Comparison of ENCODE assay signal across 10 cellular contexts in genomic region chr11:112734207-112734606, GRCh38.
DNase-seq lines count a peak whose midpoint lies in the region; ATAC-seq and TF ChIP-seq lines count a peak whose summit lies in the region.
"Had no signal": no experiment of that assay in that cellular context is flagged by ENCODE, and none has a peak within 500 bp of the region (broad histone marks: within the 10 kb centered on the region; RNA-seq: fewer than 3 reads in every experiment).

No MANE protein-coding gene starts in this region.

- peaks cover 16% of the 10 kb centered on the region for H3K27me3 Mint-ChIP-seq in endodermal cell (ENCODE audit: insufficient read depth)
- H3K27me3 Mint-ChIP-seq in activated T-helper 1 cell treated with anti-CD3 and anti-CD28 coated beads, Interleukin-12 subunit alpha, Interleukin-12 subunit beta, Interleukin-2, Interleukin-4 antibody, amounts not matched to agents 30 ng/mL and 10 ng/mL and 1 ng/mL, durations not matched to agents 14 hours and 24 hours and 36 hours (ENCODE audit: insufficient read depth): no peaks in the 10 kb centered on the region

- no peak overlapping the region for H3K9ac ChIP-seq in GM23248
- H3K9ac ChIP-seq in NT2/D1 (ENCODE audit: insufficient read length, low read depth): no peak overlapping the region
- H3K9ac ChIP-seq in endodermal cell (ENCODE audit: extremely low read depth, low read length, poor library complexity, severe bottlenecking): no peak overlapping the region

- H3K4me1 ChIP-seq in GM23248 (ENCODE audit: insufficient read depth) (no peaks in the 10 kb centered on the region), NT2/D1 (ENCODE audit: insufficient read depth, insufficient read length) (no peaks in the 10 kb centered on the region), endodermal cell (ENCODE audit: control insufficient read depth, insufficient read depth, low read length) (no peaks in the 10 kb centered on the region)

- no peak overlapping the region for H3K4me2 ChIP-seq in GM23248 (ENCODE audit: unreplicated experiment)

- TF ChIP-seq CTCF in endodermal cell (conservative IDR thresholded peaks at IDR 0.05): no peak

- H3K9me2 ChIP-seq in GM23248 (ENCODE audit: insufficient read depth): no peaks in the 10 kb centered on the region

- no peaks in the 10 kb centered on the region for H3F3A ChIP-seq in GM23248 (ENCODE audit: insufficient read depth)

- in situ Hi-C loops in GM23248 (cut with MboI): no loop called here

- H3K79me2 ChIP-seq in GM23248 (ENCODE audit: insufficient read depth): no peaks in the 10 kb centered on the region

- no peak overlapping the region for H2AFZ ChIP-seq in GM23248

- H3K9me3 ChIP-seq in GM23248 (ENCODE audit: low read depth): no peaks in the 10 kb centered on the region
- no peaks in the 10 kb centered on the region for H3K9me3 ChIP-seq in NT2/D1 (ENCODE audit: insufficient read depth, low read length)
- H3K9me3 ChIP-seq in endodermal cell (ENCODE audit: control insufficient read depth, low read length): no peaks in the 10 kb centered on the region

- ATAC-seq in HG03439 (IDR thresholded peaks at IDR 0.05; ENCODE audit: unreplicated experiment): no peak
- ATAC-seq: effector memory CD8-positive, alpha-beta T cell had no signal

- peak; percentile 55 for DNase-seq in GM23248
- peak; percentile 8 for DNase-seq in NT2/D1 (ENCODE audit: low read depth, low spot score)
- DNase-seq in endodermal cell: peak; percentile 92
- DNase-seq in myocyte (ENCODE audit: low read depth): peak; percentile 84
- no peak for DNase-seq in activated gamma-delta T cell (lab: John Stamatoyannopoulos, UW)
- no peak for DNase-seq in activated T-helper 1 cell treated with anti-CD3 and anti-CD28 coated beads, Interleukin-12 subunit alpha, Interleukin-12 subunit beta, Interleukin-2, Interleukin-4 antibody, amounts not matched to agents 30 ng/mL and 10 ng/mL and 1 ng/mL, durations not matched to agents 14 hours and 24 hours and 36 hours (ENCODE audit: low spot score)
- no peak for DNase-seq in NCI-H2029 treated with DMSO at 0.1 percent for 48 hours (lab: John Stamatoyannopoulos, UW)
- DNase-seq: effector memory CD8-positive, alpha-beta T cell; stimulated activated CD4-positive, alpha-beta T cell treated with anti-CD3 and anti-CD28 coated beads, Interleukin-4, amount 100 ng/mL, for 1 hour had no signal

- H3K4me3 ChIP-seq in GM23248 (no peak overlapping the region), NT2/D1 (ENCODE audit: insufficient read length, low read depth) (no peak overlapping the region), endodermal cell (ENCODE audit: low read length) (no peak overlapping the region)

- no peak overlapping the region for H3K27ac Mint-ChIP-seq in endodermal cell
- H3K27ac Mint-ChIP-seq in activated T-helper 1 cell treated with anti-CD3 and anti-CD28 coated beads, Interleukin-12 subunit alpha, Interleukin-12 subunit beta, Interleukin-2, Interleukin-4 antibody, amounts not matched to agents 30 ng/mL and 10 ng/mL and 1 ng/mL, durations not matched to agents 14 hours and 24 hours and 36 hours: no peak overlapping the region
- H3K27ac Mint-ChIP-seq: effector memory CD8-positive, alpha-beta T cell had no signal

- H3K4me3 Mint-ChIP-seq in endodermal cell: no peak overlapping the region
- H3K4me3 Mint-ChIP-seq in activated T-helper 1 cell treated with anti-CD3 and anti-CD28 coated beads, Interleukin-12 subunit alpha, Interleukin-12 subunit beta, Interleukin-2, Interleukin-4 antibody, amounts not matched to agents 30 ng/mL and 10 ng/mL and 1 ng/mL, durations not matched to agents 14 hours and 24 hours and 36 hours: no peak overlapping the region
- H3K4me3 Mint-ChIP-seq: effector memory CD8-positive, alpha-beta T cell had no signal

- H3K27me3 ChIP-seq in GM23248 (replicated peaks; ENCODE audit: insufficient read depth) (no peaks in the 10 kb centered on the region), NT2/D1 (ENCODE audit: insufficient read depth, insufficient read length) (no peaks in the 10 kb centered on the region), endodermal cell (ENCODE audit: control insufficient read depth, insufficient read depth, low read length, poor library complexity, severe bottlenecking) (no peaks in the 10 kb centered on the region)

- WGBS in GM23248 (ENCODE audit: low coverage in 1 of 2, low lambda C conversion rate in 2 of 2, missing lambda C conversion rate in 2 of 2), 2 experiments: 3 to 6% methylated on average over 3 of the region's 3 CpGs
- WGBS in endodermal cell (ENCODE audit: insufficient coverage in 1 of 2, insufficient read length in 1 of 2), 2 experiments: 17 to 32% methylated on average over 3 of the region's 3 CpGs

- no peaks in the 10 kb centered on the region for H3K4me1 Mint-ChIP-seq in endodermal cell
- H3K4me1 Mint-ChIP-seq in activated T-helper 1 cell treated with anti-CD3 and anti-CD28 coated beads, Interleukin-12 subunit alpha, Interleukin-12 subunit beta, Interleukin-2, Interleukin-4 antibody, amounts not matched to agents 30 ng/mL and 10 ng/mL and 1 ng/mL, durations not matched to agents 14 hours and 24 hours and 36 hours (ENCODE audit: low read depth): no peaks in the 10 kb centered on the region

- no peaks in the 10 kb centered on the region for H4K20me1 ChIP-seq in GM23248 (ENCODE audit: insufficient read depth)

- H3K36me3 ChIP-seq in GM23248 (ENCODE audit: low read depth) (no peaks in the 10 kb centered on the region), NT2/D1 (ENCODE audit: insufficient read depth, insufficient read length, low read length) (no peaks in the 10 kb centered on the region), endodermal cell (ENCODE audit: control insufficient read depth, insufficient read depth, low read length) (no peaks in the 10 kb centered on the region)

- no peaks in the 10 kb centered on the region for H3K36me3 Mint-ChIP-seq in endodermal cell (ENCODE audit: low read depth)
- no peaks in the 10 kb centered on the region for H3K36me3 Mint-ChIP-seq in activated T-helper 1 cell treated with anti-CD3 and anti-CD28 coated beads, Interleukin-12 subunit alpha, Interleukin-12 subunit beta, Interleukin-2, Interleukin-4 antibody, amounts not matched to agents 30 ng/mL and 10 ng/mL and 1 ng/mL, durations not matched to agents 14 hours and 24 hours and 36 hours (ENCODE audit: low read depth)

- no peaks in the 10 kb centered on the region for H3K9me3 Mint-ChIP-seq in endodermal cell
- no peaks in the 10 kb centered on the region for H3K9me3 Mint-ChIP-seq in activated T-helper 1 cell treated with anti-CD3 and anti-CD28 coated beads, Interleukin-12 subunit alpha, Interleukin-12 subunit beta, Interleukin-2, Interleukin-4 antibody, amounts not matched to agents 30 ng/mL and 10 ng/mL and 1 ng/mL, durations not matched to agents 14 hours and 24 hours and 36 hours
- H3K9me3 Mint-ChIP-seq: effector memory CD8-positive, alpha-beta T cell had no signal

- H3K27ac ChIP-seq in GM23248 (no peak overlapping the region), endodermal cell (ENCODE audit: low read depth, low read length) (no peak overlapping the region)

- intact Hi-C loops in activated T-helper 1 cell treated with anti-CD3 and anti-CD28 coated beads, Interleukin-12 subunit alpha, Interleukin-12 subunit beta, Interleukin-2, Interleukin-4 antibody, amounts not matched to agents 30 ng/mL and 10 ng/mL and 1 ng/mL, durations not matched to agents 14 hours and 24 hours and 36 hours (cut with micrococcal nuclease): no loop called here

Comparison
In these comparisons a context has a peak if more than half of its experiments do, and no peak if none do; other contexts are left out.
1. DNase-seq: peak in GM23248 (single experiment), NT2/D1 (single experiment), endodermal cell (single experiment) and myocyte (single experiment); none in activated gamma-delta T cell (single experiment), activated T-helper 1 cell treated with anti-CD3 and anti-CD28 coated beads, Interleukin-12 subunit alpha, Interleukin-12 subunit beta, Interleukin-2, Interleukin-4 antibody, amounts not matched to agents 30 ng/mL and 10 ng/mL and 1 ng/mL, durations not matched to agents 14 hours and 24 hours and 36 hours (single experiment) and NCI-H2029 treated with DMSO at 0.1 percent for 48 hours (single experiment).